Comparison of ENCODE assay signal across 8 cellular contexts in the genomic region with DNA sequence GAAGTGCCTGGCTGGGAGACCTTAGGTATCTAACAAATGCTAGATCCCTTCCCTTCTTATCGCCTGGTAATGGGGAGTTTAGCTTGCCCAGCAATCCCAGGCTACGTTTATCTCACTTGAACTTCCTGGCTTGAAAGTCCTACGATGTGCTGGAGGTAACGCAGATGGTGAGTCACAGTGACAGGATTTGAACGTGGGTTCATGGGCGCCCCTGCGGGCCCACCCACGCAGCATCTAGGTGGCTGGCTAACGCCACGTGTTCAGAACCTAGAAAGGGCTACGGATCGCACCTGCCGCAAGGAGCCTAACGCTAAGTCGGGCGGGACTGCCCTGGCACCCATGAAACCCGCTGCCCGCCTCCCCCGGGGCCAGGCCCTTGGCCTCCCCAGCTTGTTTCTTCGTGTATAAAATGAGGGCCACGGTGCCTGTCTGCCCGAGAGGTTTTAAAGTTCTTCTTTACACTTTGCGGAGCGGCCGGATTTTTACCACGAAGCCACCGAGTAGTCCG. TPM values are rescaled to one million over a fixed set of nuclear protein-coding genes. Genes with fewer than 3 reads are reported as not detected.
DNase-seq lines count a peak whose midpoint lies in the region; ATAC-seq lines count a peak whose summit lies in the region.

No MANE protein-coding gene starts in this region.

- intact Hi-C loops in dendritic cell treated with granulocyte-macrophage colony-stimulating factor and Interleukin-4, amounts not matched to agents 40 ng/mL and 50 ng/mL, for 4 days (cut with micrococcal nuclease): loop anchor here (1.0 to 10.0 kb wide), 3 partner anchors 16 to 219 kb away; no protein-coding TSS in a partner anchor

- H3K4me1 Mint-ChIP-seq in dendritic cell treated with granulocyte-macrophage colony-stimulating factor and Interleukin-4, amounts not matched to agents 40 ng/mL and 50 ng/mL, for 4 days (ENCODE audit: low read depth): peaks cover 62% of the 10 kb centered on the region

- peaks cover 13% of the 10 kb centered on the region for H3K36me3 Mint-ChIP-seq in dendritic cell treated with granulocyte-macrophage colony-stimulating factor and Interleukin-4, amounts not matched to agents 40 ng/mL and 50 ng/mL, for 4 days (ENCODE audit: low read depth)

- H3K4me3 Mint-ChIP-seq in dendritic cell treated with granulocyte-macrophage colony-stimulating factor and Interleukin-4, amounts not matched to agents 40 ng/mL and 50 ng/mL, for 4 days: peak overlapping the region; percentile 87

- H3K27ac Mint-ChIP-seq in dendritic cell treated with granulocyte-macrophage colony-stimulating factor and Interleukin-4, amounts not matched to agents 40 ng/mL and 50 ng/mL, for 4 days: no peak overlapping the region

- DNase-seq in ELR (ENCODE audit: low read depth): peak; percentile 93
- DNase-seq in LHCN-M2 (ENCODE audit: low read depth): peak; percentile 73
- peak; percentile 76 to 79 for DNase-seq in activated CD4-positive, alpha-beta T cell treated with anti-CD3 and anti-CD28 coated beads for 24 hours (ENCODE audit: low read depth in 2 of 2)
- DNase-seq in medulla oblongata (ENCODE audit: extremely low spot score): peak; percentile 49
- DNase-seq in stimulated activated CD8-positive, alpha-beta memory T cell treated with anti-CD3 and anti-CD28 coated beads, Interleukin-15, amount 100 ng/mL, for 24 hours (ENCODE audit: low read depth): peak; percentile 59
- no peak for DNase-seq in GM19240 (ENCODE audit: insufficient read length, low spot score)

- no peaks in the 10 kb centered on the region for H3K9me3 Mint-ChIP-seq in dendritic cell treated with granulocyte-macrophage colony-stimulating factor and Interleukin-4, amounts not matched to agents 40 ng/mL and 50 ng/mL, for 4 days

- peak; percentile 32 for ATAC-seq in GM21786 (IDR thresholded peaks at IDR 0.05; ENCODE audit: unreplicated experiment)

- no peaks in the 10 kb centered on the region for H3K27me3 Mint-ChIP-seq in dendritic cell treated with granulocyte-macrophage colony-stimulating factor and Interleukin-4, amounts not matched to agents 40 ng/mL and 50 ng/mL, for 4 days

RNA-seq across cellular contexts. Expression of gene USP3, which starts 0.6 kb away (rescaled TPM):
- 21.2 and 24.3 TPM in 2 replicates for total RNA-seq in LHCN-M2 (2014; rRNA removed)
- 10.2 TPM for polyA plus RNA-seq in LHCN-M2 (2012)
